In the genomic region with DNA sequence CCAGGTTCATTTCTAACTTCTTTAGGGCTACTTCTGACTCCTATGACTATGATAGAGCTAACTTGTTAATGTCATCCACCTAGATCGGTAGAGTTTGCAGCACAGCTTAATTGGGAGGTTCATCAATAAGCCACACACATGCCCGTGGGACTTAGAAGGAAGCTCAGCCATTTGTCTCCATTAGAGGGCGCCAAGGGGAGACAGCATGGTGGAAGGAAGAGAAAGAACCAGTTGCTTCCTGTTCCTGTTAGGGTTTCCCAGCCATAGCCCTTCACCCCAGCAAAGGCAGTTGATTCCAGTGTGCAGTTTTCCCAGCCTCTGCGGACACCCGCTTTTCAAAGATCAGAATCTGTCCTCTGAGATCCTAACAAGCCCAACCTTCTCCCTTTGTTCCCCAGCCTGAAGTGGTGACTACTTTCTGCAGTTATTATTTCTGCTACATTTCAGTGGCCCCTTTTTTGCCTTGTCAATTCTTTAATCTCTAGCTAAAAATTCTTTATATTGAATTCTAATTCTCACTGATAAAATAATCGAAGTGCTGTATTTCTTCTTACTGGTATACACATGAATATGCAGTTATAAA, we compare ENCODE assay signal across 8 cellular contexts. TPM values are rescaled to one million over a fixed set of nuclear protein-coding genes. Genes with fewer than 3 reads are reported as not detected.
DNase-seq lines count a peak whose midpoint lies in the region; ATAC-seq and TF ChIP-seq lines count a peak whose summit lies in the region.

No MANE protein-coding gene starts in this region.

- TF ChIP-seq CTCF in HCT116 (IDR thresholded peaks at IDR 0.05 in 2 of 3, conservative IDR thresholded peaks at IDR 0.05 in 1 of 3; ENCODE audit: borderline replicate concordance in 1 of 3, insufficient read depth in 1 of 3, low read depth in 2 of 3, low read length in 2 of 3) (peak; percentile 73 to 93 (median 90)), hepatocyte (IDR thresholded peaks at IDR 0.05; ENCODE audit: poor library complexity) (peak; percentile 65)

- TF ChIP-seq POLR2A in HCT116 (IDR thresholded peaks at IDR 0.05; ENCODE audit: borderline replicate concordance, extremely low read depth, insufficient read depth, insufficient read length): no peak

- H3K79me2 ChIP-seq in HCT116 (ENCODE audit: insufficient read depth, low read length) (no peaks in the 10 kb centered on the region), hepatocyte (no peaks in the 10 kb centered on the region)

- H3K9ac ChIP-seq in HCT116 (ENCODE audit: low read length): no peak overlapping the region

- BruUV-seq in HCT116 (replicated peaks; lab: Mats Ljungman, UMichigan): no TSS peak

- no peaks in the 10 kb centered on the region for H3K36me3 ChIP-seq in HCT116 (ENCODE audit: control insufficient read depth in 1 of 2, insufficient read depth in 2 of 2, low read length in 2 of 2)
- H3K36me3 ChIP-seq in hepatocyte (replicated peaks; ENCODE audit: insufficient read depth, low read depth): no peaks in the 10 kb centered on the region

- H3K27me3 ChIP-seq in HCT116 (ENCODE audit: insufficient read depth, low read length): no peaks in the 10 kb centered on the region
- H3K27me3 ChIP-seq in hepatocyte: no peaks in the 10 kb centered on the region

- POLR2A ChIA-PET in HCT116 (lab: Charles Lee): interaction anchor here (1.8 kb wide), 1 partner anchor 10 kb away, joined by 7 read pairs; no protein-coding TSS in a partner anchor

- H3K4me1 ChIP-seq in HCT116 (ENCODE audit: control insufficient read depth in 1 of 2, insufficient read depth in 2 of 2, low read length in 2 of 2) (peaks cover 0 to 8% of the 10 kb centered on the region in 2 experiments; a peak in 2 of 4 replicates), hepatocyte (ENCODE audit: insufficient read depth) (peaks cover 20% of the 10 kb centered on the region)

- in situ Hi-C loops in G401 (cut with HindIII; ENCODE audit: low sequenced_read_pairs): no loop called here

- DNase-seq in G401 (ENCODE audit: low spot score) (peak; percentile 64), HCT116 (ENCODE audit: low read depth, low spot score) (peak; percentile 81), NCI-H1105 (lab: John Stamatoyannopoulos, UW) (peak; percentile 15), SW480 (ENCODE audit: low spot score) (peak; percentile 60), amniotic epithelial cell (ENCODE audit: low read depth) (peak; percentile 79), hepatocyte (ENCODE audit: low spot score) (peak; percentile 81)
- peak; percentile 49 to 65 (median 51) for DNase-seq in stimulated activated CD4-positive, alpha-beta T cell treated with anti-CD3 and anti-CD28 coated beads, Interleukin-12 subunit alpha, Interleukin-12 subunit beta, amount 100 ng/mL, for 48 hours (ENCODE audit: low read depth in 2 of 3, low spot score in 1 of 3)

- RAD21 ChIA-PET in HCT116 (lab: Charles Lee; ENCODE audit: low non-redundant PET in 1 of 2, low total read pairs in 2 of 2, uncharacterized antibody in 2 of 2, unreplicated experiment in 2 of 2): interaction anchor here in 1 of 2 experiments (0.9 kb wide), 1 partner anchor 498 kb away, joined by 3 read pairs; no protein-coding TSS in a partner anchor

- no peaks in the 10 kb centered on the region for H3K9me3 ChIP-seq in HCT116 (ENCODE audit: control insufficient read depth in 1 of 2, insufficient read depth in 1 of 2, low read depth in 1 of 2, low read length in 2 of 2)
- no peaks in the 10 kb centered on the region for H3K9me3 ChIP-seq in hepatocyte (ENCODE audit: low read depth)

- WGBS in hepatocyte (ENCODE audit: low lambda C conversion rate, missing lambda C conversion rate): 64% methylated on average over 6 of the region's 6 CpGs

- H3K9me2 ChIP-seq in HCT116 (ENCODE audit: insufficient read depth) (no peaks in the 10 kb centered on the region), hepatocyte (replicated peaks; ENCODE audit: insufficient read depth) (no peaks in the 10 kb centered on the region)

- peak overlapping the region; percentile 48 for H3K4me2 ChIP-seq in HCT116 (ENCODE audit: low read length)
- H3K4me2 ChIP-seq in hepatocyte: no peak overlapping the region

- no peak overlapping the region for H3K27ac ChIP-seq in HCT116 (ENCODE audit: low read depth, low read length)
- no peak overlapping the region for H3K27ac ChIP-seq in hepatocyte

- peak; percentile 85 for TF ChIP-seq RAD21 in HCT116 (IDR thresholded peaks at IDR 0.05; ENCODE audit: low read depth)

- no peak overlapping the region for H3K4me3 ChIP-seq in HCT116 (replicated peaks in 1 of 2; ENCODE audit: low read depth in 1 of 2, low read length in 2 of 2)
- H3K4me3 ChIP-seq in hepatocyte: no peak overlapping the region

- H2AFZ ChIP-seq in HCT116 (ENCODE audit: low read depth, low read length, poor library complexity, severe bottlenecking) (peak overlapping the region; percentile 94), hepatocyte (peak overlapping the region; percentile 31)

- CTCF ChIA-PET in HCT116 (lab: Charles Lee): interaction anchor here (0.5 to 4.5 kb wide), 15 partner anchors 8 to 524 kb away, joined by 3 to 60 read pairs (median 5); a partner anchor contains a TSS

- intact Hi-C loops in HCT116 (cut with micrococcal nuclease): loop anchor here (1.0 kb wide), 1 partner anchor 486 kb away; no protein-coding TSS in a partner anchor

- H4K20me1 ChIP-seq in HCT116 (ENCODE audit: insufficient read depth) (no peaks in the 10 kb centered on the region), hepatocyte (ENCODE audit: insufficient read depth, poor library complexity, severe bottlenecking) (no peaks in the 10 kb centered on the region)

- peak; percentile 97 for ATAC-seq in HCT116
- ATAC-seq in GM18498 (IDR thresholded peaks at IDR 0.05; ENCODE audit: unreplicated experiment): no peak

TF ChIP-seq in HCT116, 20 proteins besides CTCF, POLR2A, EP300 and RAD21:
- TF ChIP-seq ELF1 (IDR thresholded peaks at IDR 0.05; ENCODE audit: borderline replicate concordance, low read depth) (peak; percentile 53), SIN3A (IDR thresholded peaks at IDR 0.05; ENCODE audit: low read depth) (no peak), YY1 (IDR thresholded peaks at IDR 0.05; ENCODE audit: extremely low read depth, insufficient replicate concordance, low read depth, low read length) (peak; percentile 85), CBX3 (IDR thresholded peaks at IDR 0.05; ENCODE audit: low read depth) (peak; percentile 72; the same call in 1 of the 2 replicates), SRF (IDR thresholded peaks at IDR 0.05; ENCODE audit: low read depth) (no peak), POLR2AphosphoS5 (IDR thresholded peaks at IDR 0.05; ENCODE audit: low read depth, low read length) (peak; percentile 37)
- TF ChIP-seq, protein P1, sequence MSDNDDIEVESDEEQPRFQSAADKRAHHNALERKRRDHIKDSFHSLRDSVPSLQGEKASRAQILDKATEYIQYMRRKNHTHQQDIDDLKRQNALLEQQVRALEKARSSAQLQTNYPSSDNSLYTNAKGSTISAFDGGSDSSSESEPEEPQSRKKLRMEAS (IDR thresholded peaks at IDR 0.05): peak; percentile 48; the same call in 1 of the 2 replicates
TF ChIP-seq in HCT116: peak in this region for 5.

RNA-seq across cellular contexts. Expression of a gene that starts 30.3 kb away (rescaled TPM):
- total RNA-seq in G401 (2014; rRNA removed; shearing (Covaris generic)): 20.3 and 29.3 TPM in 2 replicates
- 32.5 TPM for total RNA-seq in HCT116 (2021; ENCODE audit: unreplicated experiment)
- 24.3 and 25.7 TPM in 2 replicates for polyA plus RNA-seq in HCT116 (2012)
- total RNA-seq in hepatocyte: 33.0 and 35.7 TPM in 2 replicates
- polyA plus RNA-seq in hepatocyte: 21.7 and 26.3 TPM in 2 replicates

RNA-seq across cellular contexts. Expression of a gene that starts 30.4 kb away (rescaled TPM):
- 3.7 and 7.4 TPM in 2 replicates for total RNA-seq in G401 (2014; rRNA removed; shearing (Covaris generic))
- total RNA-seq in HCT116 (2021; ENCODE audit: unreplicated experiment) (7.7 TPM), hepatocyte (10.1 and 14.6 TPM in 2 replicates)
- 2.8 and 4.3 TPM in 2 replicates for polyA plus RNA-seq in HCT116 (2012)
- polyA plus RNA-seq in hepatocyte: 5.0 and 5.3 TPM in 2 replicates

Comparison
In these comparisons a context has a peak if more than half of its experiments do, and no peak if none do; other contexts are left out.
1. DNase-seq: peak in every context shown above with its lines; median percentile 81 in HCT116; 81 in hepatocyte; 79 in amniotic epithelial cell; 64 in G401; 60 in SW480; 51 in stimulated activated CD4-positive, alpha-beta T cell treated with anti-CD3 and anti-CD28 coated beads, Interleukin-12 subunit alpha, Interleukin-12 subunit beta, amount 100 ng/mL, for 48 hours; 15 in NCI-H1105.